Comparison of ENCODE assay signal across 8 cellular contexts in genomic region chr11:67118801-67119576, GRCh38. TPM values are rescaled to one million over a fixed set of nuclear protein-coding genes. Genes with fewer than 3 reads are reported as not detected.
DNase-seq lines count a peak whose midpoint lies in the region; ATAC-seq and TF ChIP-seq lines count a peak whose summit lies in the region.

Gene KDM2A, plus strand, starts transcription at chr11:67119263. Its CDS starts 2,054 bp downstream, at chr11:67121317.

- ATAC-seq in GM21723 (IDR thresholded peaks at IDR 0.05; ENCODE audit: unreplicated experiment), result peak; percentile 62

- peaks cover 33% of the 10 kb centered on the region for H3K36me3 Mint-ChIP-seq in activated T-cell treated with anti-CD3 and anti-CD28 coated beads, Interleukin-2, amount 50 U/mL, for 24 hours (ENCODE audit: low read depth)

- H3K4me1 ChIP-seq in mucosa of rectum (ENCODE audit: control insufficient read depth in 2 of 2, insufficient read depth in 2 of 2, low read length in 2 of 2), result peaks cover 8 to 14% of the 10 kb centered on the region in 2 donors

- H3K9me3 ChIP-seq in mucosa of rectum (ENCODE audit: control insufficient read depth in 2 of 2, low read length in 2 of 2), result no peaks in the 10 kb centered on the region

- H3K27ac ChIP-seq in mucosa of rectum (ENCODE audit: low read depth in 2 of 2, low read length in 2 of 2), result peak within 1 kb of the TSS; percentile 95 to 96

- peaks cover 29% of the 10 kb centered on the region for H3K4me1 Mint-ChIP-seq in activated T-cell treated with anti-CD3 and anti-CD28 coated beads, Interleukin-2, amount 50 U/mL, for 24 hours (ENCODE audit: low read depth)

- H3K4me3 Mint-ChIP-seq in activated T-cell treated with anti-CD3 and anti-CD28 coated beads, Interleukin-2, amount 50 U/mL, for 24 hours, result peak within 1 kb of the TSS; percentile 98

- DNase-seq in DMS153 (lab: John Stamatoyannopoulos, UW), result peak; percentile 95
- DNase-seq in KG1 (lab: John Stamatoyannopoulos, UW), result peak; percentile 99
- DNase-seq in activated T-cell treated with anti-CD3 and anti-CD28 coated beads, Interleukin-2, amount 50 U/mL, for 24 hours, result peak; percentile 97
- DNase-seq in erythroblast (lab: John Stamatoyannopoulos, UW), result peak; percentile 99 to 100
- peak; percentile 90 to 99 for DNase-seq in stimulated activated CD8-positive, alpha-beta memory T cell treated with anti-CD3 and anti-CD28 coated beads, Interleukin-4, amount 100 ng/mL, for 4 hours (ENCODE audit: low read depth in 2 of 2, low spot score in 1 of 2)

- H3K9me3 Mint-ChIP-seq in activated T-cell treated with anti-CD3 and anti-CD28 coated beads, Interleukin-2, amount 50 U/mL, for 24 hours, result no peaks in the 10 kb centered on the region

- H3K27me3 ChIP-seq in mucosa of rectum (ENCODE audit: control insufficient read depth in 2 of 2, insufficient read depth in 2 of 2, low read length in 2 of 2), result no peaks in the 10 kb centered on the region

- H3K4me3 ChIP-seq in mucosa of rectum (ENCODE audit: low read length in 2 of 2), result peak within 1 kb of the TSS; percentile 88 to 93

- H3K9ac ChIP-seq in mucosa of rectum (ENCODE audit: low read depth in 1 of 2, low read length in 2 of 2), result peak within 1 kb of the TSS; percentile 92 to 96

- TF ChIP-seq POLR2A in erythroblast (IDR thresholded peaks at IDR 0.05; ENCODE audit: low read length), result peak; percentile 44

- H3K27me3 Mint-ChIP-seq in activated T-cell treated with anti-CD3 and anti-CD28 coated beads, Interleukin-2, amount 50 U/mL, for 24 hours, result no peaks in the 10 kb centered on the region

- peaks cover 0 to 9% of the 10 kb centered on the region in 2 donors for H3K36me3 ChIP-seq in mucosa of rectum (ENCODE audit: control insufficient read depth in 2 of 2, insufficient read depth in 2 of 2, low read length in 2 of 2)

- peak within 1 kb of the TSS; percentile 89 for H3K27ac Mint-ChIP-seq in activated T-cell treated with anti-CD3 and anti-CD28 coated beads, Interleukin-2, amount 50 U/mL, for 24 hours

TF ChIP-seq in PFSK-1, 5 proteins besides CTCF, POLR2A, EP300 and RAD21:
- TF ChIP-seq FOXP2 (optimal IDR thresholded peaks at IDR 0.05; ENCODE audit: borderline replicate concordance, extremely low read depth, extremely low read length, insufficient read depth) (no peak), TAF1 (IDR thresholded peaks at IDR 0.05; ENCODE audit: borderline replicate concordance, insufficient read depth, low read length) (peak; percentile 93), SIN3A (IDR thresholded peaks at IDR 0.05; ENCODE audit: borderline replicate concordance, insufficient read depth, low read length) (peak; percentile 46; the same call in 1 of the 2 replicates), REST (IDR thresholded peaks at IDR 0.05; ENCODE audit: insufficient read depth in 1 of 2, low read depth in 2 of 2, low read length in 2 of 2) (no peak), POLR2AphosphoS5 (IDR thresholded peaks at IDR 0.05; ENCODE audit: low read depth, low read length) (peak; percentile 73)

RNA-seq across cellular contexts. Expression of gene KDM2A, which starts in this region (rescaled TPM):
- polyA plus RNA-seq in PFSK-1 (2012; ENCODE audit: insufficient read length, low read depth), result 24.6 TPM

Comparison
In these comparisons a context has a peak if more than half of its experiments do, and no peak if none do; other contexts are left out.
1. Peak in every context shown above with its lines: DNase-seq, ATAC-seq, H3K4me3 ChIP-seq and H3K27ac ChIP-seq.